8 cellular contexts compared by ENCODE assay signal in genomic region chr19:925087-925911, GRCh38.
DNase-seq lines count a peak whose midpoint lies in the region; ATAC-seq and TF ChIP-seq lines count a peak whose summit lies in the region.

No MANE protein-coding gene starts in this region.

- no peaks in the 10 kb centered on the region for H3K9me3 Mint-ChIP-seq in T-helper 2 cell treated with Interferon-gamma antibody and Interleukin-4, amounts not matched to agents 5 μg/mL and 100 μg/mL, for 36 hours

- H3K36me3 Mint-ChIP-seq in T-helper 2 cell treated with Interferon-gamma antibody and Interleukin-4, amounts not matched to agents 5 μg/mL and 100 μg/mL, for 36 hours (ENCODE audit: low read depth) = peaks cover 3% of the 10 kb centered on the region

- H3K4me3 Mint-ChIP-seq in T-helper 2 cell treated with Interferon-gamma antibody and Interleukin-4, amounts not matched to agents 5 μg/mL and 100 μg/mL, for 36 hours = peak overlapping the region; percentile 79

- DNase-seq in NCI-H146 (lab: John Stamatoyannopoulos, UW) = peak; percentile 68
- peak; percentile 81 for DNase-seq in T-helper 2 cell treated with Interferon-gamma antibody and Interleukin-4, amounts not matched to agents 5 μg/mL and 100 μg/mL, for 36 hours (ENCODE audit: low spot score)
- peak; percentile 48 for DNase-seq in astrocyte of the cerebellum (ENCODE audit: low read depth)
- DNase-seq in hepatic stellate cell (ENCODE audit: low spot score) = peak; percentile 91
- DNase-seq in putamen (ENCODE audit: low spot score) = peak; percentile 61
- DNase-seq in NCI-H2107 treated with DMSO at 0.1 percent for 48 hours (lab: John Stamatoyannopoulos, UW; ENCODE audit: unreplicated experiment) = no peak

- TF ChIP-seq CTCF in astrocyte of the cerebellum (IDR thresholded peaks at IDR 0.05; ENCODE audit: low read depth, low read length, missing control alignments) = no peak

- in situ Hi-C loops in astrocyte of the cerebellum (cut with HindIII; ENCODE audit: low sequenced_read_pairs) = no loop called here

- peak overlapping the region; percentile 82 for H3K4me3 ChIP-seq in astrocyte of the cerebellum (ENCODE audit: low read depth, low read length)

- ATAC-seq in GM18498 (IDR thresholded peaks at IDR 0.05; ENCODE audit: unreplicated experiment) (peak; percentile 62), HG02870 (IDR thresholded peaks at IDR 0.05; ENCODE audit: unreplicated experiment) (peak; percentile 49)

- H3K4me1 Mint-ChIP-seq in T-helper 2 cell treated with Interferon-gamma antibody and Interleukin-4, amounts not matched to agents 5 μg/mL and 100 μg/mL, for 36 hours (ENCODE audit: low read depth) = peaks cover 12% of the 10 kb centered on the region

- no peaks in the 10 kb centered on the region for H3K27me3 Mint-ChIP-seq in T-helper 2 cell treated with Interferon-gamma antibody and Interleukin-4, amounts not matched to agents 5 μg/mL and 100 μg/mL, for 36 hours (ENCODE audit: low read depth)

- peak overlapping the region; percentile 74 for H3K27ac Mint-ChIP-seq in T-helper 2 cell treated with Interferon-gamma antibody and Interleukin-4, amounts not matched to agents 5 μg/mL and 100 μg/mL, for 36 hours
